Comparison of ENCODE assay signal across 13 cellular contexts in the genomic region with DNA sequence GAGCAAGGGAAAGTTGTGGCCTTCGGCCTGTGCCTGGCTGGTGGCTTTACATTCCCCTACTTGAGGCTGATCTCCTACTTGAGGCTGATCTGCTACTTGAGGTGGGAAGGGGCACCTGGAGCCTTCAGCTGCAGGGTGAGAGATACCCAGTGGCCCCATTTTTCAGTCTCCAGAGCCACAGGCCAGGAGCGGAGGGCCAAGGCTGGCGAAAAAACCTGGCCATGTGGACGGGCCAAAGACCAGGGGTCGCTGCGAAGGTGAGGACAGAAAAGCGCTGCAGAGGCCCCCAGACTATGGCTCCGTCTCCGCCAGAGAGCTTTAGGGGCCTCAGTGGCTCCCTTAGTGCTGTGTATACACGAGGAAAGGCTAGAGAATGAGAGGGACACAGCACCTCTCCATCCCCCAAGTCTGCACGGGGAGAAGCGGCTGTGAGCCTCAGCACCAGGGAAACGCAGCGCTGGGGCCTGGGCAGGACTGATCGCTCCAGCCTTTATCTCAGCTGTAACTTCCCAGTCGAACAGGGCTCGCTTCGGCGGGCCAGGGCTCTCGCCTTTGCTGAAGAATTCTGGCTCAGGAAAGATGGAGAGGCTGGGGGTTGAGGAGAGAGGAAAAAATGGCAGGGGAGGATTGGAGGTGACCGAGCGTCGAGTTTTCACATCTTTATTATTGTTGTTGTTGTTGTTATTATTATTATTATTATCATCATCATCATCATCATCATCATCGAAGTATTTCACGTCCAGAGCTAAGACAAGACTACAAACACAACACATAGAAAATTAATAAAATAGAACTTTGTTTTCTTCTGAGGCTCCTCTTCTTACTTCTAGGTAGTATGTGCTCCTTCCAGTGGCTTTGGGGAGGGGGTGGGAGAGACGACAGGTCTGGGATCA. TPM values are rescaled to one million over a fixed set of nuclear protein-coding genes. Genes with fewer than 3 reads are reported as not detected.
DNase-seq lines count a peak whose midpoint lies in the region; ATAC-seq and TF ChIP-seq lines count a peak whose summit lies in the region.
"Had no signal": no experiment of that assay in that cellular context is flagged by ENCODE, and none has a peak within 500 bp of the region (broad histone marks: within the 10 kb centered on the region; RNA-seq: fewer than 3 reads in every experiment).

No MANE protein-coding gene starts in this region.

- H3K27ac Mint-ChIP-seq in naive thymus-derived CD4-positive, alpha-beta T cell: no peak overlapping the region

- H3K27ac ChIP-seq in mammary epithelial cell (ENCODE audit: insufficient read depth, low read depth, low read length) (no peak overlapping the region), breast epithelium (no peak overlapping the region), colonic mucosa (peak overlapping the region; percentile 40), upper lobe of left lung (peak overlapping the region in 3 of 4 donors; percentile 17 to 90 (median 89)), substantia nigra (ENCODE audit: low read depth, low read length, poor library complexity, severe bottlenecking) (no peak overlapping the region)
- H3K27ac ChIP-seq in naive thymus-derived CD4-positive, alpha-beta T cell (ENCODE audit: low read depth, low read length): no peak overlapping the region

- H3K4me1 Mint-ChIP-seq in naive thymus-derived CD4-positive, alpha-beta T cell: peaks cover 34 to 68% (median 45%) of the 10 kb centered on the region in 7 donors

- no peak overlapping the region for H3K9ac ChIP-seq in mammary epithelial cell (ENCODE audit: insufficient read depth, low read length)
- H3K9ac ChIP-seq in colonic mucosa (ENCODE audit: low read depth in 2 of 2, low read length in 2 of 2): peak overlapping the region in 1 of 2 donors; percentile 58

- intact Hi-C loops in mammary epithelial cell (cut with micrococcal nuclease): loop anchor here (2.0 kb wide), 3 partner anchors 245 to 381 kb away; no protein-coding TSS in a partner anchor
- intact Hi-C loops in breast epithelium (cut with DNase I; ENCODE audit: low total_unique reads): no loop called here
- intact Hi-C loops in colonic mucosa (cut with DNase I): no loop called here
- intact Hi-C loops in naive thymus-derived CD4-positive, alpha-beta T cell (cut with micrococcal nuclease): loop anchor here in 1 of 2 donors (10.0 kb wide), 1 partner anchor 421 kb away; no protein-coding TSS in a partner anchor
- intact Hi-C loops in left colon (cut with DNase I, micrococcal nuclease): no loop called here

- peaks cover 91 to 97% (median 93%) of the 10 kb centered on the region in 5 donors for H3K27me3 Mint-ChIP-seq in naive thymus-derived CD4-positive, alpha-beta T cell

- H3K4me1 ChIP-seq in mammary epithelial cell (ENCODE audit: insufficient read depth, low read length) (peaks cover 32% of the 10 kb centered on the region), breast epithelium (peaks cover 0 to 10% of the 10 kb centered on the region in 2 donors), colonic mucosa (peaks cover 9% of the 10 kb centered on the region), upper lobe of left lung (peaks cover 25 to 49% (median 33%) of the 10 kb centered on the region in 4 donors)
- peaks cover 37 to 40% of the 10 kb centered on the region in 2 donors for H3K4me1 ChIP-seq in naive thymus-derived CD4-positive, alpha-beta T cell (ENCODE audit: control insufficient read depth in 2 of 2, insufficient read depth in 2 of 2, low read length in 2 of 2)

- dilution Hi-C loops in mammary epithelial cell (cut with HindIII; ENCODE audit: low sequenced_read_pairs): no loop called here

- H3K4me2 ChIP-seq in mammary epithelial cell (ENCODE audit: insufficient read depth, low read depth, low read length): no peak overlapping the region

- TF ChIP-seq EP300 in upper lobe of left lung (IDR thresholded peaks at IDR 0.05): no peak

- TF ChIP-seq POLR2A in breast epithelium (IDR thresholded peaks at IDR 0.05) (no peak), upper lobe of left lung (IDR thresholded peaks at IDR 0.05) (no peak)

- in situ Hi-C loops in mammary epithelial cell (cut with MboI; ENCODE audit: low sequenced_read_pairs in 2 of 2): loop anchor here (10.0 kb wide), 2 partner anchors 381 to 441 kb away; no protein-coding TSS in a partner anchor

- no peaks in the 10 kb centered on the region for H3K9me3 Mint-ChIP-seq in naive thymus-derived CD4-positive, alpha-beta T cell

- 61% methylated on average over 23 of the region's 26 CpGs for WGBS in mammary epithelial cell (ENCODE audit: low coverage, missing lambda C conversion rate)
- 50 to 62% methylated on average over 20 to 26 of the region's 26 CpGs for WGBS in upper lobe of left lung, 2 donors

- no peak for ATAC-seq in naive thymus-derived CD4-positive, alpha-beta T cell
- ATAC-seq in upper lobe of left lung (ENCODE audit: low FRiP score in 2 of 2) (no peak), left colon (no peak)
- ATAC-seq: left lung had no signal

- H3K9me3 ChIP-seq in mammary epithelial cell (replicated peaks; ENCODE audit: insufficient read depth, low read length) (no peaks in the 10 kb centered on the region), breast epithelium (no peaks in the 10 kb centered on the region), colonic mucosa (no peaks in the 10 kb centered on the region), upper lobe of left lung (no peaks in the 10 kb centered on the region)
- no peaks in the 10 kb centered on the region for H3K9me3 ChIP-seq in naive thymus-derived CD4-positive, alpha-beta T cell (ENCODE audit: control insufficient read depth in 2 of 3, low read length in 3 of 3)
- H3K9me3 ChIP-seq: left lung had no signal

- TF ChIP-seq CTCF in mammary epithelial cell (conservative IDR thresholded peaks at IDR 0.05 in 1 of 2, IDR thresholded peaks at IDR 0.05 in 1 of 2; ENCODE audit: extremely low read depth in 1 of 2, insufficient read depth in 1 of 2, low read depth in 1 of 2, low read length in 2 of 2) (no peak), breast epithelium (IDR thresholded peaks at IDR 0.05) (no peak), colonic mucosa (IDR thresholded peaks at IDR 0.05) (no peak), upper lobe of left lung (IDR thresholded peaks at IDR 0.05) (no peak)

- H3K4me3 Mint-ChIP-seq in naive thymus-derived CD4-positive, alpha-beta T cell: peak overlapping the region in 9 of 10 donors; percentile 24 to 85 (median 50)

- H2AFZ ChIP-seq in mammary epithelial cell (ENCODE audit: low read depth, low read length): peak overlapping the region; percentile 83

- CTCF ChIA-PET in mammary epithelial cell (lab: Charles Lee; ENCODE audit: low non-redundant PET): no interaction called here
- CTCF ChIA-PET in naive thymus-derived CD4-positive, alpha-beta T cell (lab: Charles Lee): interaction anchor here (0.7 to 4.6 kb wide), 4 partner anchors 244 to 287 kb away, joined by 3 to 47 read pairs (median 3); no protein-coding TSS in a partner anchor

- peaks cover 0 to 5% (median 0%) of the 10 kb centered on the region in 5 donors for H3K36me3 Mint-ChIP-seq in naive thymus-derived CD4-positive, alpha-beta T cell

- DNase-seq in mammary epithelial cell (no peak), breast epithelium (ENCODE audit: low spot score in 2 of 2) (no peak), colonic mucosa (no peak), upper lobe of left lung (peak in 1 of 2 donors; percentile 50), left colon (no peak), substantia nigra (lab: John Stamatoyannopoulos, UW) (no peak), GDM1 (lab: John Stamatoyannopoulos, UW) (no peak)
- no peak for DNase-seq in naive thymus-derived CD4-positive, alpha-beta T cell
- DNase-seq: activated CD4-positive, alpha-beta T cell treated with anti-CD3 and anti-CD28 coated beads, Interleukin-2, amount 50 U/mL, for 1 hour; left lung; NCI-H187 treated with DMSO at 0.1 percent for 48 hours; NCI-H524 treated with DMSO at 0.1 percent for 48 hours had no signal

- BruUV-seq in mammary epithelial cell (replicated peaks; lab: Mats Ljungman, UMichigan): no TSS peak

- H3K79me2 ChIP-seq in mammary epithelial cell (ENCODE audit: insufficient read depth, low read length): no peaks in the 10 kb centered on the region

- H3K36me3 ChIP-seq in mammary epithelial cell (ENCODE audit: insufficient read depth, low read length) (no peaks in the 10 kb centered on the region), breast epithelium (no peaks in the 10 kb centered on the region), colonic mucosa (peaks cover 8% of the 10 kb centered on the region), upper lobe of left lung (no peaks in the 10 kb centered on the region)
- H3K36me3 ChIP-seq in naive thymus-derived CD4-positive, alpha-beta T cell (ENCODE audit: control insufficient read depth in 2 of 3, insufficient read depth in 3 of 3, low read length in 3 of 3): no peaks in the 10 kb centered on the region
- H3K36me3 ChIP-seq: left lung had no signal

- POLR2A ChIA-PET in naive thymus-derived CD4-positive, alpha-beta T cell (lab: Charles Lee): interaction anchor here (0.5 to 1.0 kb wide), 3 partner anchors 51 to 286 kb away, joined by 3 read pairs; no protein-coding TSS in a partner anchor

- H3K4me3 ChIP-seq in mammary epithelial cell (replicated peaks in 1 of 3; ENCODE audit: insufficient read depth in 1 of 3, low read depth in 2 of 3, low read length in 3 of 3) (no peak overlapping the region), breast epithelium (no peak overlapping the region), colonic mucosa (no peak overlapping the region), upper lobe of left lung (peak overlapping the region in 1 of 4 donors; percentile 50)
- H3K4me3 ChIP-seq in naive thymus-derived CD4-positive, alpha-beta T cell (ENCODE audit: low read length): no peak overlapping the region

- H4K20me1 ChIP-seq in mammary epithelial cell (ENCODE audit: insufficient read depth, low read length): no peaks in the 10 kb centered on the region

- H3K27me3 ChIP-seq in mammary epithelial cell (ENCODE audit: insufficient read depth, low read length) (peaks cover 22% of the 10 kb centered on the region), breast epithelium (peaks cover 0 to 91% of the 10 kb centered on the region in 2 donors), colonic mucosa (no peaks in the 10 kb centered on the region), upper lobe of left lung (peaks cover 0 to 66% (median 32%) of the 10 kb centered on the region in 4 donors)
- H3K27me3 ChIP-seq in naive thymus-derived CD4-positive, alpha-beta T cell (ENCODE audit: control insufficient read depth in 2 of 2, insufficient read depth in 2 of 2, low read length in 2 of 2): peaks cover 14 to 62% of the 10 kb centered on the region in 2 donors

RNA-seq across cellular contexts. Expression of gene HOXB5, which starts 1.8 kb away (rescaled TPM):
- not detected for total RNA-seq in mammary epithelial cell
- polyA plus RNA-seq in mammary epithelial cell: not detected
- not detected for polyA minus RNA-seq in mammary epithelial cell
- total RNA-seq in breast epithelium: 1 to 10 TPM in 2 of 3 donors, under 1 TPM in 1; 0.44 to 2.0 (median 1.4) TPM
- total RNA-seq in colonic mucosa: 10 to 100 TPM; 11.0 to 22.7 TPM
- not detected for total RNA-seq in naive thymus-derived CD4-positive, alpha-beta T cell
- not detected for polyA plus RNA-seq in naive thymus-derived CD4-positive, alpha-beta T cell
- 1 to 10 TPM in 4 of 6 donors, under 1 TPM in 2; 0.39 to 5.0 (median 1.5) TPM for total RNA-seq in upper lobe of left lung
- total RNA-seq in left colon: 10 to 100 TPM; 14.5 to 16.4 TPM
- total RNA-seq: cardiac septum had no signal

RNA-seq across cellular contexts. Expression of gene HOXB3, which starts 5.3 kb away (rescaled TPM):
- total RNA-seq in mammary epithelial cell (1 to 10 TPM; 1.5 to 5.2 TPM), breast epithelium (10 to 100 TPM; 13.8 to 36.7 (median 14.4) TPM), colonic mucosa (10 to 100 TPM; 17.4 to 31.8 TPM), upper lobe of left lung (10 to 100 TPM in 2 of 6 donors, 1 to 10 TPM in 4; 2.9 to 12.6 (median 7.9) TPM), left colon (10 to 100 TPM; 35.8 to 41.9 TPM)
- polyA plus RNA-seq in mammary epithelial cell: 2.6 TPM
- polyA minus RNA-seq in mammary epithelial cell: 0.67 TPM
- 10 to 100 TPM in 1 of 5 experiments, 1 to 10 TPM in 3, under 1 TPM in 1; 0.48 to 14.6 (median 7.1) TPM for total RNA-seq in naive thymus-derived CD4-positive, alpha-beta T cell
- under 1 TPM in 1 of 2 donors, not detected in 1; 0.11 TPM for polyA plus RNA-seq in naive thymus-derived CD4-positive, alpha-beta T cell

RNA-seq across cellular contexts. Expression of gene HOXB6, which starts 9.4 kb away (rescaled TPM):
- total RNA-seq in mammary epithelial cell: under 1 TPM; under 0.01 to 0.59 TPM
- polyA plus RNA-seq in mammary epithelial cell: 0.49 TPM
- not detected for polyA minus RNA-seq in mammary epithelial cell
- 10 to 100 TPM in 2 of 3 donors, 1 to 10 TPM in 1; 1.0 to 24.9 (median 18.2) TPM for total RNA-seq in breast epithelium
- 10 to 100 TPM; 30.0 to 71.0 TPM for total RNA-seq in colonic mucosa
- under 1 TPM in 1 of 5 experiments, not detected in 4; 0.34 TPM for total RNA-seq in naive thymus-derived CD4-positive, alpha-beta T cell
- not detected for polyA plus RNA-seq in naive thymus-derived CD4-positive, alpha-beta T cell
- total RNA-seq in upper lobe of left lung: 10 to 100 TPM in 2 of 6 donors, 1 to 10 TPM in 4; 1.1 to 11.3 (median 7.0) TPM
- total RNA-seq in left colon: 10 to 100 TPM; 39.3 to 43.3 TPM

RNA-seq across cellular contexts. Expression of gene HOXB7, which starts 15.5 kb away (rescaled TPM):
- total RNA-seq in mammary epithelial cell (not detected), breast epithelium (10 to 100 TPM in 1 of 3 donors, 1 to 10 TPM in 2; 1.5 to 16.8 (median 4.3) TPM), colonic mucosa (10 to 100 TPM; 25.9 to 31.4 TPM), upper lobe of left lung (1 to 10 TPM in 5 of 6 donors, not detected in 1; 1.1 to 3.7 (median 1.3) TPM), left colon (10 to 100 TPM; 26.6 to 30.2 TPM)
- 0.67 TPM for polyA plus RNA-seq in mammary epithelial cell
- not detected for polyA minus RNA-seq in mammary epithelial cell
- under 1 TPM in 1 of 5 experiments, not detected in 4; 0.31 TPM for total RNA-seq in naive thymus-derived CD4-positive, alpha-beta T cell
- not detected for polyA plus RNA-seq in naive thymus-derived CD4-positive, alpha-beta T cell

RNA-seq across cellular contexts. Expression of gene HOXB4, which starts 17.2 kb away (rescaled TPM):
- total RNA-seq in mammary epithelial cell: under 1 TPM; 0.16 to 0.17 TPM
- polyA plus RNA-seq in mammary epithelial cell: 0.01 TPM
- not detected for polyA minus RNA-seq in mammary epithelial cell
- 1 to 10 TPM; 2.2 to 7.5 (median 2.3) TPM for total RNA-seq in breast epithelium
- total RNA-seq in colonic mucosa: 1 to 10 TPM; 2.5 to 4.7 TPM
- 1 to 10 TPM in 4 of 5 experiments, under 1 TPM in 1; 0.34 to 7.9 (median 2.4) TPM for total RNA-seq in naive thymus-derived CD4-positive, alpha-beta T cell
- not detected for polyA plus RNA-seq in naive thymus-derived CD4-positive, alpha-beta T cell
- total RNA-seq in upper lobe of left lung: 1 to 10 TPM in 4 of 6 donors, under 1 TPM in 2; 0.61 to 5.6 (median 2.0) TPM
- 1 to 10 TPM; 3.0 to 3.9 TPM for total RNA-seq in left colon

Comparison
In these comparisons a context has a peak if more than half of its experiments do, and no peak if none do; other contexts are left out.
1. H3K27ac ChIP-seq: peak in colonic mucosa (single experiment) and upper lobe of left lung (3 of 4); none in mammary epithelial cell (single experiment), breast epithelium (0 of 2), naive thymus-derived CD4-positive, alpha-beta T cell (single experiment) and substantia nigra (single experiment).